ENCODE assay signal across 8 cellular contexts in the genomic region with DNA sequence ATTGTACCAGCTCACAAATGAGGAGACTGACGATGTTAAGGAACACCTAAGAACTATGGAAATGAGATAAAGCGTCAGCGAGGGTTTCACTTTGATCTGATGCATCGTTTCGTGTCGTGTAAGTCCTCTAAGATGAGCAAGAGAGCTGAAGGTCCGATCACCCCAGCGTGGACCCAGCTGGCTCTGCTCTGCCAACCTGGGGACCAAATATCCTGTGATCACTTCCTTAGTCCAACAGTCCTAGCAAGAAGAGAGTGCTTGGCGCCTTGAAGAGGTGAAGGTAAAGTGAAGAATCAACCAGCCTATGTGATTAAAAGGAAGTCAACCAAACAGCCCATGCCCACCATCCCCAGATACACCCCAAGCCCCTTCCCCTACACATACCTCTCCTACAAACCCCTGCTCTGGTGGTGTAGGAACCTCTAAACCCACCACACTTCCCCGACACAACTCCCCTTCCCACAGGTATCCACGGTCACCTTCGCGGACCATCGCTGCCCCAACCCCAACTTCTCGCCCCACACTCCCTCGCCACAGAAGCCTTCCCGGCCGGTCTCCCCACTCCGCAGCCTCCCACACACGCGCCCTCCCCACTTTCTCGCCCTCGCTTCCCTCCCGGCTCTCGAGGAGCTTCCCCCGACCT. TPM values are rescaled to one million over a fixed set of nuclear protein-coding genes. Genes with fewer than 3 reads are reported as not detected.
DNase-seq lines count a peak whose midpoint lies in the region; ATAC-seq and TF ChIP-seq lines count a peak whose summit lies in the region.

No MANE protein-coding gene starts in this region.

- H3K27ac Mint-ChIP-seq in activated CD4-positive, alpha-beta T cell treated with anti-CD3 and anti-CD28 coated beads for 36 hours, result peak overlapping the region; percentile 95
- peak overlapping the region; percentile 99 for H3K27ac Mint-ChIP-seq in activated T-cell treated with anti-CD3 and anti-CD28 coated beads, Interleukin-2, amount 50 U/mL, for 72 hours

- peaks cover 2% of the 10 kb centered on the region for H3K27me3 Mint-ChIP-seq in activated CD4-positive, alpha-beta T cell treated with anti-CD3 and anti-CD28 coated beads for 36 hours
- H3K27me3 Mint-ChIP-seq in activated T-cell treated with anti-CD3 and anti-CD28 coated beads, Interleukin-2, amount 50 U/mL, for 72 hours (ENCODE audit: low read depth), result no peaks in the 10 kb centered on the region

- H3K27me3 ChIP-seq in gastroesophageal sphincter, result peaks cover 9% of the 10 kb centered on the region
- H3K27me3 ChIP-seq in prostate gland (replicated peaks; ENCODE audit: insufficient read depth), result no peaks in the 10 kb centered on the region

- H3K27ac ChIP-seq in gastroesophageal sphincter, result peak overlapping the region; percentile 83 to 98 (median 92)
- peak overlapping the region; percentile 98 for H3K27ac ChIP-seq in prostate gland

- peaks cover 14% of the 10 kb centered on the region for H3K36me3 Mint-ChIP-seq in activated CD4-positive, alpha-beta T cell treated with anti-CD3 and anti-CD28 coated beads for 36 hours (ENCODE audit: low read depth)
- H3K36me3 Mint-ChIP-seq in activated T-cell treated with anti-CD3 and anti-CD28 coated beads, Interleukin-2, amount 50 U/mL, for 72 hours (ENCODE audit: insufficient read depth in 2 of 2), result peaks cover 8 to 9% of the 10 kb centered on the region in 2 donors

- TF ChIP-seq EP300 in gastroesophageal sphincter (IDR thresholded peaks at IDR 0.05), result no peak

- TF ChIP-seq CTCF in gastroesophageal sphincter (IDR thresholded peaks at IDR 0.05) (no peak), prostate gland (IDR thresholded peaks at IDR 0.05) (no peak)

- peak; percentile 31 for ATAC-seq in activated CD4-positive, alpha-beta T cell treated with anti-CD3 and anti-CD28 coated beads for 36 hours
- ATAC-seq in activated T-cell treated with anti-CD3 and anti-CD28 coated beads, Interleukin-2, amount 50 U/mL, for 72 hours (replicated peaks in 1 of 2), result peak; percentile 21 to 33
- no peak for ATAC-seq in gastroesophageal sphincter

- H3K9me3 ChIP-seq in gastroesophageal sphincter, result no peaks in the 10 kb centered on the region
- no peaks in the 10 kb centered on the region for H3K9me3 ChIP-seq in prostate gland

- H3K4me1 ChIP-seq in gastroesophageal sphincter, result peaks cover 0 to 46% (median 5%) of the 10 kb centered on the region in 3 donors
- no peaks in the 10 kb centered on the region for H3K4me1 ChIP-seq in prostate gland (replicated peaks)

- POLR2A ChIA-PET in activated CD4-positive, alpha-beta T cell treated with anti-CD3 and anti-CD28 coated beads for 36 hours (lab: Charles Lee), result interaction anchor here (1.4 kb wide), 2 partner anchors 10 to 154 kb away, joined by 4 to 7 read pairs; a partner anchor contains a TSS

- peaks cover 40% of the 10 kb centered on the region for H3K4me1 Mint-ChIP-seq in activated CD4-positive, alpha-beta T cell treated with anti-CD3 and anti-CD28 coated beads for 36 hours
- H3K4me1 Mint-ChIP-seq in activated T-cell treated with anti-CD3 and anti-CD28 coated beads, Interleukin-2, amount 50 U/mL, for 72 hours (ENCODE audit: low read depth), result peaks cover 41% of the 10 kb centered on the region

- intact Hi-C loops in activated CD4-positive, alpha-beta T cell treated with anti-CD3 and anti-CD28 coated beads for 36 hours (cut with DNase I, micrococcal nuclease), result loop anchor here (1.0 to 10.0 kb wide), 10 partner anchors 81 to 1307 kb away; a partner anchor contains a TSS
- intact Hi-C loops in prostate gland (cut with DNase I), result loop anchor here (2.0 kb wide), 1 partner anchor 27 kb away; a partner anchor contains a TSS

- CTCF ChIA-PET in activated CD4-positive, alpha-beta T cell treated with anti-CD3 and anti-CD28 coated beads for 36 hours (lab: Charles Lee), result interaction anchor here (0.6 to 1.5 kb wide), 3 partner anchors 10 to 1153 kb away, joined by 3 to 6 read pairs (median 6); no protein-coding TSS in a partner anchor

- H3K4me3 ChIP-seq in gastroesophageal sphincter, result peak overlapping the region; percentile 99
- H3K4me3 ChIP-seq in prostate gland, result peak overlapping the region; percentile 90 to 98

- H3K4me3 Mint-ChIP-seq in activated CD4-positive, alpha-beta T cell treated with anti-CD3 and anti-CD28 coated beads for 36 hours, result peak overlapping the region; percentile 99
- peak overlapping the region; percentile 99 to 100 for H3K4me3 Mint-ChIP-seq in activated T-cell treated with anti-CD3 and anti-CD28 coated beads, Interleukin-2, amount 50 U/mL, for 72 hours

- H3K36me3 ChIP-seq in gastroesophageal sphincter, result no peaks in the 10 kb centered on the region
- no peaks in the 10 kb centered on the region for H3K36me3 ChIP-seq in prostate gland

- H3K9me3 Mint-ChIP-seq in activated CD4-positive, alpha-beta T cell treated with anti-CD3 and anti-CD28 coated beads for 36 hours (ENCODE audit: low read depth), result peaks cover 2% of the 10 kb centered on the region
- H3K9me3 Mint-ChIP-seq in activated T-cell treated with anti-CD3 and anti-CD28 coated beads, Interleukin-2, amount 50 U/mL, for 72 hours, result no peaks in the 10 kb centered on the region

- peak; percentile 57 for DNase-seq in activated CD4-positive, alpha-beta T cell treated with anti-CD3 and anti-CD28 coated beads for 36 hours
- DNase-seq in activated CD4-positive, alpha-beta T cell treated with anti-CD3 and anti-CD28 coated beads, Interleukin-2, amount 50 U/mL, for 4 hours, result no peak
- peak; percentile 34 for DNase-seq in LoVo (ENCODE audit: low spot score)
- peak; percentile 34 to 57 for DNase-seq in activated T-cell treated with anti-CD3 and anti-CD28 coated beads, Interleukin-2, amount 50 U/mL, for 72 hours
- peak; percentile 13 for DNase-seq in prostate gland (ENCODE audit: low spot score)
- DNase-seq in NCI-H1930 (lab: John Stamatoyannopoulos, UW), result no peak
- DNase-seq in NCI-H1694 (lab: John Stamatoyannopoulos, UW), result no peak

- TF ChIP-seq POLR2A in gastroesophageal sphincter (IDR thresholded peaks at IDR 0.05), result no peak
- no peak for TF ChIP-seq POLR2A in prostate gland (IDR thresholded peaks at IDR 0.05)

- 0 to 1% methylated on average over 9 to 26 of the region's 26 CpGs for WGBS in gastroesophageal sphincter (ENCODE audit: low coverage in 1 of 2), 2 donors
- WGBS in prostate gland, result 1% methylated on average over 26 of the region's 26 CpGs

RNA-seq across cellular contexts. Expression of a gene that starts 0.7 kb away (rescaled TPM):
- 10 to 100 TPM; 34.2 to 46.8 TPM for total RNA-seq in activated CD4-positive, alpha-beta T cell treated with anti-CD3 and anti-CD28 coated beads for 36 hours
- 10 to 100 TPM; 35.8 to 40.5 TPM for total RNA-seq in activated T-cell treated with anti-CD3 and anti-CD28 coated beads, Interleukin-2, amount 50 U/mL, for 72 hours
- total RNA-seq in gastroesophageal sphincter, result 10 to 100 TPM; 23.8 to 40.9 (median 35.0) TPM
- 10 to 100 TPM; 21.4 to 31.7 TPM for total RNA-seq in prostate gland

RNA-seq across cellular contexts. Expression of a gene that starts 26.9 kb away (rescaled TPM):
- 10 to 100 TPM; 13.0 to 15.5 TPM for total RNA-seq in activated CD4-positive, alpha-beta T cell treated with anti-CD3 and anti-CD28 coated beads for 36 hours
- total RNA-seq in activated T-cell treated with anti-CD3 and anti-CD28 coated beads, Interleukin-2, amount 50 U/mL, for 72 hours, result 10 to 100 TPM; 28.6 to 29.8 TPM
- total RNA-seq in gastroesophageal sphincter (10 to 100 TPM; 14.8 to 32.2 (median 20.2) TPM), prostate gland (10 to 100 TPM; 33.4 to 59.2 TPM)

Comparison
In these comparisons a context has a peak if more than half of its experiments do, and no peak if none do; other contexts are left out.
1. DNase-seq: peak in activated CD4-positive, alpha-beta T cell treated with anti-CD3 and anti-CD28 coated beads for 36 hours (single experiment), LoVo (single experiment), activated T-cell treated with anti-CD3 and anti-CD28 coated beads, Interleukin-2, amount 50 U/mL, for 72 hours (2 of 2) and prostate gland (single experiment); none in activated CD4-positive, alpha-beta T cell treated with anti-CD3 and anti-CD28 coated beads, Interleukin-2, amount 50 U/mL, for 4 hours (0 of 2), NCI-H1930 (0 of 2) and NCI-H1694 (single experiment).